In genomic region chr14:23294734-23295561, GRCh38 we compare ENCODE assay signal across 9 cellular contexts. TPM values are rescaled to one million over a fixed set of nuclear protein-coding genes. Genes with fewer than 3 reads are reported as not detected.
DNase-seq lines count a peak whose midpoint lies in the region; ATAC-seq and TF ChIP-seq lines count a peak whose summit lies in the region.
"Had no signal": no experiment of that assay in that cellular context is flagged by ENCODE, and none has a peak within 500 bp of the region (broad histone marks: within the 10 kb centered on the region; RNA-seq: fewer than 3 reads in every experiment).

No MANE protein-coding gene starts in this region.

- TF ChIP-seq CTCF in OCI-LY1 (IDR thresholded peaks at IDR 0.05; ENCODE audit: low read length) = peak; percentile 91
- TF ChIP-seq CTCF in epithelial cell of proximal tubule (conservative IDR thresholded peaks at IDR 0.05; ENCODE audit: low read depth, low read length) = peak; percentile 94
- TF ChIP-seq CTCF in vagina (IDR thresholded peaks at IDR 0.05) = peak; percentile 34 to 77 (median 46)

- H3K9me3 ChIP-seq in OCI-LY1 (ENCODE audit: low read length) (no peaks in the 10 kb centered on the region), vagina (no peaks in the 10 kb centered on the region)

- no peaks in the 10 kb centered on the region for H3K36me3 Mint-ChIP-seq in natural killer cell treated with Interleukin-12 subunit alpha and Interleukin-12 subunit beta and Interleukin-15 and Interleukin-18, amount 100 ng/mL, for 72 hours

- H3K27ac Mint-ChIP-seq in natural killer cell treated with Interleukin-12 subunit alpha and Interleukin-12 subunit beta and Interleukin-15 and Interleukin-18, amount 100 ng/mL, for 72 hours = peak overlapping the region in 1 of 2 donors; percentile 79

- no peaks in the 10 kb centered on the region for H3K9me2 ChIP-seq in OCI-LY1 (ENCODE audit: low read depth, low read length)

- peaks cover 17% of the 10 kb centered on the region; the same call in 1 of the 2 replicates for H3K36me3 ChIP-seq in OCI-LY1 (ENCODE audit: insufficient read depth, low read length)
- H3K36me3 ChIP-seq in vagina = no peaks in the 10 kb centered on the region

- H3K79me2 ChIP-seq in OCI-LY1 (ENCODE audit: insufficient read depth, low read length) = no peaks in the 10 kb centered on the region

- TF ChIP-seq POLR2A in vagina (IDR thresholded peaks at IDR 0.05) = no peak

- no peak overlapping the region for H2AFZ ChIP-seq in OCI-LY1 (ENCODE audit: low read length)

- H3K4me3 Mint-ChIP-seq in natural killer cell treated with Interleukin-12 subunit alpha and Interleukin-12 subunit beta and Interleukin-15 and Interleukin-18, amount 100 ng/mL, for 72 hours = no peak overlapping the region

- H3K27me3 ChIP-seq in OCI-LY1 (ENCODE audit: insufficient read depth, low read length) = no peaks in the 10 kb centered on the region; the same call in 1 of the 2 replicates
- H3K27me3 ChIP-seq in vagina = no peaks in the 10 kb centered on the region

- no peaks in the 10 kb centered on the region for H3K9me3 Mint-ChIP-seq in natural killer cell treated with Interleukin-12 subunit alpha and Interleukin-12 subunit beta and Interleukin-15 and Interleukin-18, amount 100 ng/mL, for 72 hours

- peak overlapping the region; percentile 46; the same call in 1 of the 2 replicates for H3K4me2 ChIP-seq in OCI-LY1 (ENCODE audit: low read length)

- peaks cover 5 to 16% of the 10 kb centered on the region in 2 donors for H3K4me1 Mint-ChIP-seq in natural killer cell treated with Interleukin-12 subunit alpha and Interleukin-12 subunit beta and Interleukin-15 and Interleukin-18, amount 100 ng/mL, for 72 hours (ENCODE audit: low read depth in 2 of 2)

- peak overlapping the region; percentile 21 for H3K4me3 ChIP-seq in OCI-LY1 (ENCODE audit: low read depth, low read length, poor library complexity, severe bottlenecking)
- H3K4me3 ChIP-seq in epithelial cell of proximal tubule (ENCODE audit: low read depth, low read length) = no peak overlapping the region
- H3K4me3 ChIP-seq in vagina = no peak overlapping the region

- H4K20me1 ChIP-seq in OCI-LY1 (ENCODE audit: insufficient read depth, low read length) = no peaks in the 10 kb centered on the region

- H3K27ac ChIP-seq in OCI-LY1 (ENCODE audit: low read depth, low read length, poor library complexity, severe bottlenecking) (peak overlapping the region; percentile 49), vagina (peak overlapping the region; percentile 20)

- ATAC-seq in HG03342 (IDR thresholded peaks at IDR 0.05; ENCODE audit: unreplicated experiment) (peak; percentile 56), HG03097 (IDR thresholded peaks at IDR 0.05; ENCODE audit: low FRiP score, unreplicated experiment) (no peak)
- ATAC-seq in natural killer cell treated with Interleukin-12 subunit alpha and Interleukin-12 subunit beta and Interleukin-15 and Interleukin-18, amount 100 ng/mL, for 72 hours = peak; percentile 80 to 83

- intact Hi-C loops in vagina (cut with DNase I) = no loop called here

- peak overlapping the region; percentile 31; the same call in 1 of the 2 replicates for H3K9ac ChIP-seq in OCI-LY1 (ENCODE audit: low read length)

- in situ Hi-C loops in Caki2 (cut with HindIII; ENCODE audit: low pct_unique_long_range_greater_than_20kb, low sequenced_read_pairs) = no loop called here

- DNase-seq in Caki2 (ENCODE audit: low read depth) (peak; percentile 54), activated T-cell treated with anti-CD3 and anti-CD28 coated beads for 24 hours (ENCODE audit: low read depth) (peak; percentile 26), epithelial cell of proximal tubule (ENCODE audit: low read depth) (no peak), vagina (ENCODE audit: extremely low spot score in 2 of 2) (no peak)
- no peak for DNase-seq in natural killer cell treated with Interleukin-12 subunit alpha and Interleukin-12 subunit beta and Interleukin-15 and Interleukin-18, amount 100 ng/mL, for 72 hours (ENCODE audit: low spot score)

- H3K27me3 Mint-ChIP-seq in natural killer cell treated with Interleukin-12 subunit alpha and Interleukin-12 subunit beta and Interleukin-15 and Interleukin-18, amount 100 ng/mL, for 72 hours = peaks cover 0 to 4% of the 10 kb centered on the region in 2 donors

- no peaks in the 10 kb centered on the region for H3F3A ChIP-seq in OCI-LY1 (ENCODE audit: insufficient read depth, low read length)

- H3K4me1 ChIP-seq in OCI-LY1 (ENCODE audit: insufficient read depth, low read length, severe bottlenecking) (peaks cover 19% of the 10 kb centered on the region), vagina (peaks cover 28% of the 10 kb centered on the region)

RNA-seq across cellular contexts. Expression of gene PPP1R3E, which starts 7.7 kb away (rescaled TPM):
- 0.14 and 1.1 TPM in 2 replicates for total RNA-seq in Caki2 (2014; rRNA removed; shearing (Covaris generic); ENCODE audit: low replicate concordance)
- total RNA-seq in epithelial cell of proximal tubule = 1.5 and 1.6 TPM in 2 replicates
- 10 to 100 TPM; 12.4 to 18.7 TPM for total RNA-seq in natural killer cell treated with Interleukin-12 subunit alpha and Interleukin-12 subunit beta and Interleukin-15 and Interleukin-18, amount 100 ng/mL, for 72 hours
- total RNA-seq in vagina = 8.6 TPM

RNA-seq across cellular contexts. Expression of gene HOMEZ, which starts 9.0 kb away (rescaled TPM):
- 4.6 and 9.0 TPM in 2 replicates for total RNA-seq in Caki2 (2014; rRNA removed; shearing (Covaris generic); ENCODE audit: low replicate concordance)
- total RNA-seq in epithelial cell of proximal tubule (10.4 and 11.6 TPM in 2 replicates), vagina (13.5 TPM)
- 1 to 10 TPM; 5.8 to 7.8 TPM for total RNA-seq in natural killer cell treated with Interleukin-12 subunit alpha and Interleukin-12 subunit beta and Interleukin-15 and Interleukin-18, amount 100 ng/mL, for 72 hours

RNA-seq across cellular contexts. Expression of gene BCL2L2, which starts 11.7 kb away (rescaled TPM):
- 4.0 and 8.6 TPM in 2 replicates for total RNA-seq in Caki2 (2014; rRNA removed; shearing (Covaris generic); ENCODE audit: low replicate concordance)
- total RNA-seq in epithelial cell of proximal tubule (10.7 and 13.3 TPM in 2 replicates), vagina (31.7 TPM)
- total RNA-seq in natural killer cell treated with Interleukin-12 subunit alpha and Interleukin-12 subunit beta and Interleukin-15 and Interleukin-18, amount 100 ng/mL, for 72 hours = 10 to 100 TPM; 17.5 to 26.3 TPM

RNA-seq across cellular contexts. Expression of gene PABPN1, which starts 26.3 kb away (rescaled TPM):
- 41.9 and 73.8 TPM in 2 replicates for total RNA-seq in Caki2 (2014; rRNA removed; shearing (Covaris generic); ENCODE audit: low replicate concordance)
- 62.2 and 79.9 TPM in 2 replicates for total RNA-seq in epithelial cell of proximal tubule
- 100 to 1,000 TPM; 182 to 274 TPM for total RNA-seq in natural killer cell treated with Interleukin-12 subunit alpha and Interleukin-12 subunit beta and Interleukin-15 and Interleukin-18, amount 100 ng/mL, for 72 hours
- 66.0 TPM for total RNA-seq in vagina

RNA-seq across cellular contexts. Expression of gene RNF212B, which starts 57.2 kb away (rescaled TPM):
- not detected in 2 replicates for total RNA-seq in Caki2 (2014; rRNA removed; shearing (Covaris generic); ENCODE audit: low replicate concordance)
- not detected in 2 replicates for total RNA-seq in epithelial cell of proximal tubule
- total RNA-seq in natural killer cell treated with Interleukin-12 subunit alpha and Interleukin-12 subunit beta and Interleukin-15 and Interleukin-18, amount 100 ng/mL, for 72 hours = not detected
- total RNA-seq in vagina = not detected
- total RNA-seq: T-helper 1 cell treated with Interleukin-12 subunit alpha and Interleukin-12 subunit beta and Interleukin-4 antibody, amounts not matched to agents 30 ng/mL and 1 ng/mL, for 36 hours had no signal

Comparison
In these comparisons a context has a peak if more than half of its experiments do, and no peak if none do; other contexts are left out.
1. DNase-seq: peak in Caki2 (single experiment) and activated T-cell treated with anti-CD3 and anti-CD28 coated beads for 24 hours (single experiment); none in epithelial cell of proximal tubule (single experiment), natural killer cell treated with Interleukin-12 subunit alpha and Interleukin-12 subunit beta and Interleukin-15 and Interleukin-18, amount 100 ng/mL, for 72 hours (single experiment) and vagina (0 of 2).
2. Peak in every context shown above with its lines, with median percentiles within 50 percentile points of each other: CTCF ChIP-seq.